In genomic region chr2:20403693-20404381, GRCh38 we compare ENCODE assay signal across 18 cellular contexts. TPM values are rescaled to one million over a fixed set of nuclear protein-coding genes. Genes with fewer than 3 reads are reported as not detected.
A peak's percentile ranks its signal among the peaks of the same experiment; 100 is the strongest.
DNase-seq lines count a peak whose midpoint lies in the region; ATAC-seq and TF ChIP-seq lines count a peak whose summit lies in the region.
"Had no signal": no experiment of that assay in that cellular context is flagged by ENCODE, and none has a peak within 500 bp of the region (broad histone marks: within the 10 kb centered on the region; RNA-seq: fewer than 3 reads in every experiment).

No MANE protein-coding gene starts in this region.

- H3K4me3 ChIP-seq in muscle layer of colon (ENCODE audit: low read depth in 1 of 2, low read length in 2 of 2) (no peak overlapping the region), transverse colon (no peak overlapping the region)
- H3K4me3 ChIP-seq: BLaER1, K562 had no signal

- H3K4me1 ChIP-seq in muscle layer of colon (ENCODE audit: insufficient read depth, low read length): peaks cover 7% of the 10 kb centered on the region
- no peaks in the 10 kb centered on the region for H3K4me1 ChIP-seq in transverse colon
- H3K4me1 ChIP-seq: BLaER1 had no signal

- no peak for TF ChIP-seq EP300 in transverse colon (IDR thresholded peaks at IDR 0.05; ENCODE audit: low read depth)

- H3K36me3 ChIP-seq in muscle layer of colon (ENCODE audit: insufficient read depth, low read length) (no peaks in the 10 kb centered on the region), transverse colon (no peaks in the 10 kb centered on the region)
- H3K36me3 ChIP-seq: BLaER1 had no signal

- 40 to 71% methylated on average over 3 to 6 of the region's 6 CpGs for WGBS in transverse colon (ENCODE audit: low coverage in 1 of 2), 2 donors

- no peak for ATAC-seq in activated CD8-positive, alpha-beta memory T cell treated with anti-CD3 and anti-CD28 coated beads, Interleukin-2, amount 10 ng/mL, durations not matched to agents 7 days and 5 days
- ATAC-seq in HG03354 (IDR thresholded peaks at IDR 0.05; ENCODE audit: poor library complexity, severe bottlenecking, unreplicated experiment): no peak
- no peak for ATAC-seq in GM18909 (IDR thresholded peaks at IDR 0.05; ENCODE audit: poor library complexity, unreplicated experiment)
- ATAC-seq in GM19351 (IDR thresholded peaks at IDR 0.05; ENCODE audit: unreplicated experiment): no peak
- ATAC-seq: K562 had no signal

- in situ Hi-C loops in transverse colon (cut with MboI; ENCODE audit: low pct_ligation_motif_present in 1 of 4, low pct_unique_long_range_greater_than_20kb in 1 of 4, low sequenced_read_pairs in 3 of 4): loop anchor here in 1 of 4 donors (10.0 kb wide), 1 partner anchor 231 kb away; no protein-coding TSS in a partner anchor

- no peak for TF ChIP-seq CTCF in transverse colon (IDR thresholded peaks at IDR 0.05)

- CTCF ChIA-PET in activated CD8-positive, alpha-beta memory T cell treated with anti-CD3 and anti-CD28 coated beads, Interleukin-2, amount 10 ng/mL, durations not matched to agents 7 days and 5 days (lab: Charles Lee): interaction anchor here (0.9 to 2.5 kb wide), 5 partner anchors 8 to 238 kb away, joined by 3 to 27 read pairs (median 5); no protein-coding TSS in a partner anchor

- no peak overlapping the region for H3K27ac Mint-ChIP-seq in activated CD8-positive, alpha-beta memory T cell treated with anti-CD3 and anti-CD28 coated beads, Interleukin-2, amount 10 ng/mL, durations not matched to agents 7 days and 5 days
- H3K27ac Mint-ChIP-seq: HFFc6 had no signal

- H3K4me1 Mint-ChIP-seq in activated CD8-positive, alpha-beta memory T cell treated with anti-CD3 and anti-CD28 coated beads, Interleukin-2, amount 10 ng/mL, durations not matched to agents 7 days and 5 days: no peaks in the 10 kb centered on the region

- H3K9me3 ChIP-seq in muscle layer of colon (ENCODE audit: low read length) (no peaks in the 10 kb centered on the region), transverse colon (peaks cover under 1 to 7% of the 10 kb centered on the region in 2 donors)

- H3K27me3 Mint-ChIP-seq in activated CD8-positive, alpha-beta memory T cell treated with anti-CD3 and anti-CD28 coated beads, Interleukin-2, amount 10 ng/mL, durations not matched to agents 7 days and 5 days: peaks cover 17% of the 10 kb centered on the region

- H3K27ac ChIP-seq in muscle layer of colon (ENCODE audit: low read depth, low read length) (peak overlapping the region; percentile 65), transverse colon (peak overlapping the region in 3 of 4 donors; percentile 47 to 63 (median 61))
- H3K27ac ChIP-seq: BLaER1 had no signal

- H3K9ac ChIP-seq in muscle layer of colon (ENCODE audit: low read length): no peak overlapping the region
- H3K9ac ChIP-seq: BLaER1 had no signal

- H3K4me3 Mint-ChIP-seq in activated CD8-positive, alpha-beta memory T cell treated with anti-CD3 and anti-CD28 coated beads, Interleukin-2, amount 10 ng/mL, durations not matched to agents 7 days and 5 days: no peak overlapping the region
- H3K4me3 Mint-ChIP-seq: HFFc6 had no signal

- H3K9me3 Mint-ChIP-seq in activated CD8-positive, alpha-beta memory T cell treated with anti-CD3 and anti-CD28 coated beads, Interleukin-2, amount 10 ng/mL, durations not matched to agents 7 days and 5 days (ENCODE audit: low read depth): peaks cover 5% of the 10 kb centered on the region

- H3K36me3 Mint-ChIP-seq in activated CD8-positive, alpha-beta memory T cell treated with anti-CD3 and anti-CD28 coated beads, Interleukin-2, amount 10 ng/mL, durations not matched to agents 7 days and 5 days: peaks cover 3% of the 10 kb centered on the region

- no peak for TF ChIP-seq POLR2A in transverse colon (IDR thresholded peaks at IDR 0.05)

- no peaks in the 10 kb centered on the region for H3K27me3 ChIP-seq in muscle layer of colon (ENCODE audit: control insufficient read depth in 1 of 2, insufficient read depth in 2 of 2, low read length in 2 of 2)
- no peaks in the 10 kb centered on the region for H3K27me3 ChIP-seq in transverse colon
- H3K27me3 ChIP-seq: BLaER1 had no signal

- intact Hi-C loops in transverse colon (cut with DNase I; ENCODE audit: low total_unique reads): no loop called here

- peak; percentile 19 for DNase-seq in activated CD8-positive, alpha-beta memory T cell treated with anti-CD3 and anti-CD28 coated beads for 24 hours
- no peak for DNase-seq in activated CD8-positive, alpha-beta memory T cell treated with anti-CD3 and anti-CD28 coated beads, Interleukin-2, amount 10 ng/mL, durations not matched to agents 7 days and 5 days
- DNase-seq in ecto neural progenitor cell (ENCODE audit: low spot score) (peak; percentile 12), transverse colon (peak; percentile 6)
- DNase-seq: 8988T, GF-D8, GOT3, HFFc6, NCI-H1092, NCI-H1694 treated with DMSO at 0.1 percent for 48 hours, NCI-H82, SHP77 had no signal

RNA-seq across cellular contexts. Expression of gene RHOB, which starts 43.0 kb away (rescaled TPM):
- 10 to 100 TPM in 1 of 2 experiments, 1 to 10 TPM in 1; 9.1 to 36.4 TPM for total RNA-seq in activated CD8-positive, alpha-beta memory T cell treated with anti-CD3 and anti-CD28 coated beads, Interleukin-2, amount 10 ng/mL, durations not matched to agents 7 days and 5 days
- 100 to 1,000 TPM; 360 to 732 (median 532) TPM for total RNA-seq in transverse colon

RNA-seq across cellular contexts. Expression of gene PUM2, which starts 53.2 kb away (rescaled TPM):
- total RNA-seq in activated CD8-positive, alpha-beta memory T cell treated with anti-CD3 and anti-CD28 coated beads, Interleukin-2, amount 10 ng/mL, durations not matched to agents 7 days and 5 days: 100 to 1,000 TPM; 120 to 127 TPM
- total RNA-seq in transverse colon: 10 to 100 TPM; 62.5 to 92.7 (median 70.5) TPM

Comparison
In these comparisons a context has a peak if more than half of its experiments do, and no peak if none do; other contexts are left out.
1. RNA of gene RHOB, which starts 43.0 kb away (total RNA-seq): 360 to 732 TPM in transverse colon; 9.1 to 36.4 TPM in activated CD8-positive, alpha-beta memory T cell treated with anti-CD3 and anti-CD28 coated beads, Interleukin-2, amount 10 ng/mL, durations not matched to agents 7 days and 5 days; every median in the first group is over 4 times any median in the second.